ENCODE assay signal across 17 cellular contexts in the genomic region with DNA sequence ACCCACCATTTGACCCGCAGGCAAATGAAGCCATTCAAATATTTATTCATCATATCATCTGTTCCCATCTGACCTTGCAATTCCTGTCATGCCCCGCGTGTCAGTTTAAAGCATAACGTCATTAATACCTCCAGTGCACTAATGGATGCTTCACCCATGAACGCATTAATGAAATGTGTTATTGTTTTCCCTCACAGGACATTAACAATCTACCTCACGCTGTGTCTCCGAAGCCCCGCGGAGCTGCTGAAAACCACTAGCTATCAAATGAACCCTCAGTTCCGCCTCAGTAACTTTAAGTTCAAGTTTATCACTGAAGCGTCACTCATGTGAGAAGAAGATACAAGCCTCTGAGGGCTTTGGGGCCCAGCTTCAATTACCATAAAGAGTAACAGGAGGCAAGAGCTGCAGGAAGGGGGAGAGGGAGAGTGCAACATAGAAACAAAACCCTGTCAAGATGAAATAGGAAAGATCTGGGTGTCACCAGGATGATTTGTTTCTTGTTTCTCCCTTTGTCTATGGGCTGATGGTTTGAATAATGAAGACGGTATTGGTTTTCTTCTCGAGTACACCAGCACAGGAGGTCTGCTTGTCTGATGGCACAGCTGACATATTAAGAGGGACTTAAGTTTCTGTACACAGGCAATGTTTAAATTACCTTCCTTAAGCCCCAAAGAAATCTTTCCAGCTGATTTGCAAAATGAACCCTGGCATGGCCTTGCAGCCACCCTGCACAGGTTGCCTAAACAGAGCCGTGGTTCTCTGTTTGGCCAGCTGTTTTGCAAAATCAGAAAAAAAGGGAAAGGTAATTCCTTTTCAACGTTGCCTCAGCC.
DNase-seq lines count a peak whose midpoint lies in the region; ATAC-seq and TF ChIP-seq lines count a peak whose summit lies in the region.
"Had no signal": no experiment of that assay in that cellular context is flagged by ENCODE, and none has a peak within 500 bp of the region (broad histone marks: within the 10 kb centered on the region; RNA-seq: fewer than 3 reads in every experiment).

No MANE protein-coding gene starts in this region.

- H3K4me3 Mint-ChIP-seq in progenitor cell of endocrine pancreas (ENCODE audit: low read depth) = peak overlapping the region; percentile 33
- H3K4me3 Mint-ChIP-seq: dendritic cell treated with granulocyte-macrophage colony-stimulating factor and Interleukin-4, amounts not matched to agents 40 ng/mL and 50 ng/mL, for 4 days had no signal

- peaks cover 21% of the 10 kb centered on the region for H3K4me1 Mint-ChIP-seq in progenitor cell of endocrine pancreas (ENCODE audit: low read depth)

- DNase-seq in HK-2 (ENCODE audit: unreplicated experiment) (peak; percentile 34), NCI-H2196 (lab: John Stamatoyannopoulos, UW; ENCODE audit: unreplicated experiment) (peak; percentile 84), astrocyte of the spinal cord (ENCODE audit: low read depth, low spot score) (peak; percentile 32), progenitor cell of endocrine pancreas (ENCODE audit: low spot score, unreplicated experiment) (no peak), mesenteric fat pad (ENCODE audit: low spot score) (no peak), NCI-H1436 (lab: John Stamatoyannopoulos, UW) (no peak)
- DNase-seq: activated CD4-positive, alpha-beta T cell treated with anti-CD3 and anti-CD28 coated beads, Interleukin-2, amount 50 U/mL, for 1 hour; activated naive CD4-positive, alpha-beta T cell; GDM1; mesendoderm had no signal

- H3K27ac Mint-ChIP-seq in progenitor cell of endocrine pancreas = peak overlapping the region; percentile 33
- H3K27ac Mint-ChIP-seq: dendritic cell treated with granulocyte-macrophage colony-stimulating factor and Interleukin-4, amounts not matched to agents 40 ng/mL and 50 ng/mL, for 4 days had no signal

- TF ChIP-seq CTCF in astrocyte of the spinal cord (IDR thresholded peaks at IDR 0.05; ENCODE audit: low read depth, low read length) (no peak), progenitor cell of endocrine pancreas (IDR thresholded peaks at IDR 0.05; ENCODE audit: unreplicated experiment) (no peak)

- peaks cover 3% of the 10 kb centered on the region for H3K9me3 Mint-ChIP-seq in progenitor cell of endocrine pancreas (ENCODE audit: low read depth)
- H3K9me3 Mint-ChIP-seq: dendritic cell treated with granulocyte-macrophage colony-stimulating factor and Interleukin-4, amounts not matched to agents 40 ng/mL and 50 ng/mL, for 4 days had no signal

- no peaks in the 10 kb centered on the region for H3K27me3 Mint-ChIP-seq in progenitor cell of endocrine pancreas
- H3K27me3 Mint-ChIP-seq: dendritic cell treated with granulocyte-macrophage colony-stimulating factor and Interleukin-4, amounts not matched to agents 40 ng/mL and 50 ng/mL, for 4 days had no signal

- no peak overlapping the region for H3K4me3 ChIP-seq in astrocyte of the spinal cord (ENCODE audit: low read depth, low read length)
- H3K4me3 ChIP-seq: HAP-1, right atrium auricular region, SK-N-MC, tibial nerve had no signal

- no peak for ATAC-seq in GM21737 (IDR thresholded peaks at IDR 0.05; ENCODE audit: unreplicated experiment)
- no peak for ATAC-seq in GM19395 (IDR thresholded peaks at IDR 0.05; ENCODE audit: unreplicated experiment)

- H3K36me3 Mint-ChIP-seq in progenitor cell of endocrine pancreas (ENCODE audit: insufficient read depth) = no peaks in the 10 kb centered on the region

- in situ Hi-C loops in astrocyte of the spinal cord (cut with HindIII; ENCODE audit: low sequenced_read_pairs) = no loop called here

Comparison
In these comparisons a context has a peak if more than half of its experiments do, and no peak if none do; other contexts are left out.
1. DNase-seq: peak in HK-2 (single experiment), NCI-H2196 (single experiment) and astrocyte of the spinal cord (single experiment); none in progenitor cell of endocrine pancreas (single experiment), mesenteric fat pad (single experiment) and NCI-H1436 (single experiment).